ENCODE assay signal across 1 cellular context in the genomic region with DNA sequence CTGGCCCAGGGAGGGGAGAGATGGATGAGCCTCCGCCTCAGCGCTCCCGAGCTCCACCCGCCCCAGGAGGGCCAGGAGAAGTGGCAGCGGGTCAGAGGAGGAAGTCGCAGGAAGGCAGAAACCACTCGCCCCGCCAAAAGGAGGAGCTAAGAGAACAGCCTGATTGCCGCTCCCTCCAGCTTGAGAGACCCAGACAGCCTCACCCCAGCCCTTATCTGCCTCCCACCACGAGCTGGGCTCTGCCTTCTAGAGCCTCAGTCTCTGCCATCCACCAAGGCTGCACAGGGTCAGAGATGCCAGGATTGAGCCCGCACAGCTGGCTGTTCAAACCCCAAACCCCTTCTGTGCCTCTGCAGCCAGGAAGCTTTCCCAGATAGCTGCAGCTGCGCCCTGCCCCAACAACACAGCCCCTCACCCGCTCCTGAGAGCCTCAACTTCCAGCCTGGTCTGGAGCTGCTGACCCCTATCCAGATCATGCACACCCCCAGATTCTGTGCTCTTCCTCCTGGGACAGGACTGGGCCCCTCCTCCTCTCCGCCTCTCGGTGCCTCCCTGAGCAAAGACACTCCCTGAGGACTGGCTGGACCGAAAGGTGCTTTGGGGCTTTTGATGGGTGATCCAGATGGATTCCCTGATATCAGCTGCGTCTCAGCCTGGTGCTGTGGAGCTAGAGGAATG.
TF ChIP-seq lines count a peak whose summit lies in the region.

No MANE protein-coding gene starts in this region.

TF ChIP-seq in K562, 482 proteins besides CTCF, POLR2A, EP300 and RAD21 (continued from another document and continues in another):
- TF ChIP-seq HDAC3 (IDR thresholded peaks at IDR 0.05; ENCODE audit: borderline replicate concordance, partially characterized antibody) = no peak
- no peak for TF ChIP-seq NR3C1 (CRISPR knock-in tag; IDR thresholded peaks at IDR 0.05)
- peak; percentile 22; the same call in 1 of the 2 replicates for TF ChIP-seq ESRRA (IDR thresholded peaks at IDR 0.05; ENCODE audit: borderline replicate concordance, low read depth)
- TF ChIP-seq PYGO2 (tag; IDR thresholded peaks at IDR 0.05) = no peak
- TF ChIP-seq MTA3 (IDR thresholded peaks at IDR 0.05; ENCODE audit: borderline replicate concordance) = peak; percentile 71; the same call in 1 of the 2 replicates
- no peak for TF ChIP-seq ZNF232 (CRISPR knock-in tag; IDR thresholded peaks at IDR 0.05)
- no peak for TF ChIP-seq SIN3B (IDR thresholded peaks at IDR 0.05; ENCODE audit: low read depth)
- 0 out of 2 replicates have a peak, but pooled peaks have one; percentile 31 for TF ChIP-seq ELF4 (CRISPR knock-in tag; IDR thresholded peaks at IDR 0.05)
- TF ChIP-seq NCOR1 (IDR thresholded peaks at IDR 0.05) = peak; percentile 9; the same call in 1 of the 2 replicates
- TF ChIP-seq, protein P1, sequence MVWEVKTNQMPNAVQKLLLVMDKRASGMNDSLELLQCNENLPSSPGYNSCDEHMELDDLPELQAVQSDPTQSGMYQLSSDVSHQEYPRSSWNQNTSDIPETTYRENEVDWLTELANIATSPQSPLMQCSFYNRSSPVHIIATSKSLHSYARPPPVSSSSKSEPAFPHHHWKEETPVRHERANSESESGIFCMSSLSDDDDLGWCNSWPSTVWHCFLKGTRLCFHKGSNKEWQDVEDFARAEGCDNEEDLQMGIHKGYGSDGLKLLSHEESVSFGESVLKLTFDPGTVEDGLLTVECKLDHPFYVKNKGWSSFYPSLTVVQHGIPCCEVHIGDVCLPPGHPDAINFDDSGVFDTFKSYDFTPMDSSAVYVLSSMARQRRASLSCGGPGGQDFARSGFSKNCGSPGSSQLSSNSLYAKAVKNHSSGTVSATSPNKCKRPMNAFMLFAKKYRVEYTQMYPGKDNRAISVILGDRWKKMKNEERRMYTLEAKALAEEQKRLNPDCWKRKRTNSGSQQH (CRISPR knock-in tag; IDR thresholded peaks at IDR 0.05) = no peak
- no peak for TF ChIP-seq ELF1 (tag; IDR thresholded peaks at IDR 0.05)
- TF ChIP-seq ZKSCAN1 (IDR thresholded peaks at IDR 0.05; ENCODE audit: low read depth, low read length) = no peak
- TF ChIP-seq, protein P2, sequence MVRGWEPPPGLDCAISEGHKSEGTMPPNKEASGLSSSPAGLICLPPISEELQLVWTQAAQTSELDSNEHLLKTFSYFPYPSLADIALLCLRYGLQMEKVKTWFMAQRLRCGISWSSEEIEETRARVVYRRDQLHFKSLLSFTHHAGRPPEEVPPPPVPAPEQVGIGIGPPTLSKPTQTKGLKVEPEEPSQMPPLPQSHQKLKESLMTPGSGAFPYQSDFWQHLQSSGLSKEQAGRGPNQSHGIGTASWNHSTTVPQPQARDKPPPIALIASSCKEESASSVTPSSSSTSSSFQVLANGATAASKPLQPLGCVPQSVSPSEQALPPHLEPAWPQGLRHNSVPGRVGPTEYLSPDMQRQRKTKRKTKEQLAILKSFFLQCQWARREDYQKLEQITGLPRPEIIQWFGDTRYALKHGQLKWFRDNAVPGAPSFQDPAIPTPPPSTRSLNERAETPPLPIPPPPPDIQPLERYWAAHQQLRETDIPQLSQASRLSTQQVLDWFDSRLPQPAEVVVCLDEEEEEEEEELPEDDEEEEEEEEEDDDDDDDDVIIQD (CRISPR knock-in tag; IDR thresholded peaks at IDR 0.05) = no peak
- TF ChIP-seq JUND (IDR thresholded peaks at IDR 0.05; ENCODE audit: borderline replicate concordance, low read depth, low read length) = 0 out of 2 replicates have a peak, but pooled peaks have one; percentile 32
- no peak; the same call in 2 of the 3 replicates for TF ChIP-seq JUND (tag; IDR thresholded peaks at IDR 0.05; ENCODE audit: borderline replicate concordance, low read depth, low read length)
- no peak for TF ChIP-seq CAMTA2 (CRISPR knock-in tag; conservative IDR thresholded peaks at IDR 0.05)
- TF ChIP-seq NR2C1 (IDR thresholded peaks at IDR 0.05) = no peak
- no peak for TF ChIP-seq NR2C1 (tag; IDR thresholded peaks at IDR 0.05)
- TF ChIP-seq HMG20A (CRISPR knock-in tag; conservative IDR thresholded peaks at IDR 0.05) = no peak
- TF ChIP-seq MAFF (IDR thresholded peaks at IDR 0.05; ENCODE audit: low read length) = no peak
- TF ChIP-seq DIDO1 (tag; IDR thresholded peaks at IDR 0.05; ENCODE audit: low read depth) = no peak
- TF ChIP-seq NEUROD1 (IDR thresholded peaks at IDR 0.05; ENCODE audit: borderline replicate concordance, low read depth, low read length, partially characterized antibody) = no peak
- TF ChIP-seq ZBTB7A (IDR thresholded peaks at IDR 0.05; ENCODE audit: borderline replicate concordance, control insufficient read depth, low read depth, low read length) = peak; percentile 77; the same call in 1 of the 2 replicates
- peak; percentile 31 for TF ChIP-seq CCNT2 (IDR thresholded peaks at IDR 0.05; ENCODE audit: borderline replicate concordance, extremely low read depth, insufficient read length, low read depth, low read length)
- no peak for TF ChIP-seq U2AF2 (optimal IDR thresholded peaks at IDR 0.05; ENCODE audit: low read depth, low read length)
- no peak for TF ChIP-seq PML (IDR thresholded peaks at IDR 0.05; ENCODE audit: low read length)
- peak; percentile 71 for TF ChIP-seq RBFOX2 (IDR thresholded peaks at IDR 0.05; ENCODE audit: low read depth, low read length)
- no peak for TF ChIP-seq TAF7 (tag; IDR thresholded peaks at IDR 0.05)
- no peak for TF ChIP-seq ZBTB26 (CRISPR knock-in tag; IDR thresholded peaks at IDR 0.05)
- TF ChIP-seq ARID4B (CRISPR knock-in tag; IDR thresholded peaks at IDR 0.05) = no peak
- TF ChIP-seq PCBP2 (IDR thresholded peaks at IDR 0.05; ENCODE audit: low read depth, low read length, poor library complexity, severe bottlenecking) = no peak
- peak; percentile 56; the same call in 1 of the 2 replicates for TF ChIP-seq SUPT5H (IDR thresholded peaks at IDR 0.05)
- TF ChIP-seq COPS2 (conservative IDR thresholded peaks at IDR 0.05) = no peak
- TF ChIP-seq CHD4 (IDR thresholded peaks at IDR 0.05; ENCODE audit: insufficient read depth, insufficient replicate concordance, low read depth, low read length, poor library complexity, severe bottlenecking) = no peak
- no peak for TF ChIP-seq ETV6 (IDR thresholded peaks at IDR 0.05; ENCODE audit: borderline replicate concordance in 1 of 2, low read depth in 2 of 2, low read length in 1 of 2)
- TF ChIP-seq ETV6 (CRISPR knock-in tag; IDR thresholded peaks at IDR 0.05; ENCODE audit: borderline replicate concordance) = no peak
- TF ChIP-seq ZNF165 (CRISPR knock-in tag; IDR thresholded peaks at IDR 0.05; ENCODE audit: borderline replicate concordance) = no peak
- peak; percentile 13; the same call in 1 of the 2 replicates for TF ChIP-seq HSF4 (CRISPR knock-in tag; IDR thresholded peaks at IDR 0.05; ENCODE audit: borderline replicate concordance)
- peak; percentile 76 for TF ChIP-seq HDAC2 (IDR thresholded peaks at IDR 0.05)
- TF ChIP-seq NFRKB (IDR thresholded peaks at IDR 0.05; ENCODE audit: low read depth) = no peak
- 0 out of 2 replicates have a peak, but pooled peaks have one; percentile 66 for TF ChIP-seq RNF2 (IDR thresholded peaks at IDR 0.05)
- TF ChIP-seq BCLAF1 (IDR thresholded peaks at IDR 0.05; ENCODE audit: borderline replicate concordance in 1 of 2, control insufficient read depth in 1 of 2, low read depth in 2 of 2, low read length in 1 of 2) = no peak
- no peak for TF ChIP-seq BCOR (IDR thresholded peaks at IDR 0.05)
- TF ChIP-seq ELF2 (CRISPR knock-in tag; IDR thresholded peaks at IDR 0.05) = 0 out of 2 replicates have a peak, but pooled peaks have one; percentile 30
- TF ChIP-seq HNRNPK (IDR thresholded peaks at IDR 0.05; ENCODE audit: low read depth, low read length, poor library complexity, severe bottlenecking) = no peak
- TF ChIP-seq NCOA1 (IDR thresholded peaks at IDR 0.05; ENCODE audit: low read depth) = no peak; the same call in 1 of the 2 replicates
- TF ChIP-seq TRIM24 (IDR thresholded peaks at IDR 0.05) = 0 out of 4 replicates have a peak, but pooled peaks of 1 of the 2 experiments have one; percentile 12
- TF ChIP-seq, protein P3, sequence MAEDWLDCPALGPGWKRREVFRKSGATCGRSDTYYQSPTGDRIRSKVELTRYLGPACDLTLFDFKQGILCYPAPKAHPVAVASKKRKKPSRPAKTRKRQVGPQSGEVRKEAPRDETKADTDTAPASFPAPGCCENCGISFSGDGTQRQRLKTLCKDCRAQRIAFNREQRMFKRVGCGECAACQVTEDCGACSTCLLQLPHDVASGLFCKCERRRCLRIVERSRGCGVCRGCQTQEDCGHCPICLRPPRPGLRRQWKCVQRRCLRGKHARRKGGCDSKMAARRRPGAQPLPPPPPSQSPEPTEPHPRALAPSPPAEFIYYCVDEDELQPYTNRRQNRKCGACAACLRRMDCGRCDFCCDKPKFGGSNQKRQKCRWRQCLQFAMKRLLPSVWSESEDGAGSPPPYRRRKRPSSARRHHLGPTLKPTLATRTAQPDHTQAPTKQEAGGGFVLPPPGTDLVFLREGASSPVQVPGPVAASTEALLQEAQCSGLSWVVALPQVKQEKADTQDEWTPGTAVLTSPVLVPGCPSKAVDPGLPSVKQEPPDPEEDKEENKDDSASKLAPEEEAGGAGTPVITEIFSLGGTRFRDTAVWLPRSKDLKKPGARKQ (CRISPR knock-in tag; IDR thresholded peaks at IDR 0.05) = no peak
- no peak for TF ChIP-seq U2AF1 (optimal IDR thresholded peaks at IDR 0.05; ENCODE audit: low read depth, low read length)
- TF ChIP-seq ARID1B (IDR thresholded peaks at IDR 0.05) = peak; percentile 61; the same call in 1 of the 2 replicates
- peak; percentile 39; the same call in 1 of the 2 replicates for TF ChIP-seq CXXC5 (CRISPR knock-in tag; IDR thresholded peaks at IDR 0.05)
- peak; percentile 74; the same call in 1 of the 2 replicates for TF ChIP-seq ZNF583 (CRISPR knock-in tag; IDR thresholded peaks at IDR 0.05)
- no peak for TF ChIP-seq CBX5 (IDR thresholded peaks at IDR 0.05; ENCODE audit: borderline replicate concordance, low read depth)
- TF ChIP-seq NFYB (IDR thresholded peaks at IDR 0.05; ENCODE audit: extremely low read depth, insufficient read length) = no peak
- TF ChIP-seq SREBF1 (IDR thresholded peaks at IDR 0.05; ENCODE audit: borderline replicate concordance, low read depth, low read length) = no peak
- no peak for TF ChIP-seq SAFB (IDR thresholded peaks at IDR 0.05; ENCODE audit: borderline replicate concordance, low read depth, low read length)
- TF ChIP-seq PURB (CRISPR knock-in tag; IDR thresholded peaks at IDR 0.05; ENCODE audit: low read depth) = no peak
- no peak for TF ChIP-seq LARP7 (IDR thresholded peaks at IDR 0.05)
